Comparison of ENCODE assay signal across 8 cellular contexts in the genomic region with DNA sequence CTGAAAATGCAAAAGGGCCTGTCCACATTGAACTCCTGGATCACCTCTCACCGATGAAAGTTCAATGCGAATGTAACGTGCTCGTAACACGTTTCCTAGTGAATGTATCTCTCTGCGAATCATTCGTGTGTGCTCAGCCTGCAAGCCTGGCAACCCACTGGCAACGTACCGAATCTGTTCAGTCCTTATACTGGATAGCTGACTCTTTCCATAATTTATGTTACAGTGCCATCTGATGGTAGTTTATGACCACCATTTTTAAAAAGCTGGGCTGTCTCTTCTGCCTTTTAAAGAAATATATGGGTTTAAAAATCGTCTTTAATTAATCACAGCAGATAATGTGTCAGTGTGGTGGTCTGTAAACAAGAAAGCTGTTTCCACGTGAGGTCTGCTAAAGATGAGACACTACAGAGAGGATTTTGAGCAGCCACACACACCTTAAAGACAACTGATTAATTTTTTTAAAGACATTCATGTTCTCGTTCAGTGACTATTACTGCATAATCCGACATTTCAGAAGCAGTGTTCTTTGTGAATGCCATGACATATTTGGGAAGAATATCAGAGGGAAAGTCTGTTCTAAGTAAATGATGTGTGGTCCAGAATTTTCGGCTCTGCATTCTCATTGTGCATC.
DNase-seq lines count a peak whose midpoint lies in the region; ATAC-seq and TF ChIP-seq lines count a peak whose summit lies in the region.

No MANE protein-coding gene starts in this region.

- CTCF ChIA-PET in activated CD4-positive, alpha-beta T cell treated with anti-CD3 and anti-CD28 coated beads for 36 hours (lab: Charles Lee) = interaction anchor here (0.6 to 1.8 kb wide), 4 partner anchors 21 to 1589 kb away, joined by 3 to 6 read pairs (median 4); no protein-coding TSS in a partner anchor

- peak; percentile 80 for ATAC-seq in activated CD4-positive, alpha-beta T cell treated with anti-CD3 and anti-CD28 coated beads for 36 hours
- ATAC-seq in HG03457 (IDR thresholded peaks at IDR 0.05; ENCODE audit: unreplicated experiment) = no peak

- no peaks in the 10 kb centered on the region for H3K9me3 Mint-ChIP-seq in activated CD4-positive, alpha-beta T cell treated with anti-CD3 and anti-CD28 coated beads for 36 hours (ENCODE audit: low read depth)
- no peaks in the 10 kb centered on the region for H3K9me3 Mint-ChIP-seq in type B pancreatic cell

- no peaks in the 10 kb centered on the region for H3K36me3 Mint-ChIP-seq in activated CD4-positive, alpha-beta T cell treated with anti-CD3 and anti-CD28 coated beads for 36 hours (ENCODE audit: low read depth)
- H3K36me3 Mint-ChIP-seq in type B pancreatic cell = no peaks in the 10 kb centered on the region

- no peak overlapping the region for H3K27ac Mint-ChIP-seq in activated CD4-positive, alpha-beta T cell treated with anti-CD3 and anti-CD28 coated beads for 36 hours
- peak overlapping the region; percentile 14 for H3K27ac Mint-ChIP-seq in type B pancreatic cell

- peaks cover 5% of the 10 kb centered on the region for H3K4me1 Mint-ChIP-seq in activated CD4-positive, alpha-beta T cell treated with anti-CD3 and anti-CD28 coated beads for 36 hours
- H3K4me1 Mint-ChIP-seq in type B pancreatic cell (ENCODE audit: unreplicated experiment) = peaks cover 45% of the 10 kb centered on the region

- POLR2A ChIA-PET in activated CD4-positive, alpha-beta T cell treated with anti-CD3 and anti-CD28 coated beads for 36 hours (lab: Charles Lee) = no interaction called here

- H3K27me3 ChIP-seq in dorsolateral prefrontal cortex = no peaks in the 10 kb centered on the region

- no peaks in the 10 kb centered on the region for H3K27me3 Mint-ChIP-seq in activated CD4-positive, alpha-beta T cell treated with anti-CD3 and anti-CD28 coated beads for 36 hours
- H3K27me3 Mint-ChIP-seq in type B pancreatic cell = peaks cover 3% of the 10 kb centered on the region

- peak; percentile 23 to 89 (median 68) for TF ChIP-seq CTCF in dorsolateral prefrontal cortex (IDR thresholded peaks at IDR 0.05 in 54 of 56, conservative IDR thresholded peaks at IDR 0.05 in 2 of 56; ENCODE audit: low read depth in 1 of 56, partially characterized antibody in 56 of 56)
- peak; percentile 76 for TF ChIP-seq CTCF in type B pancreatic cell (conservative IDR thresholded peaks at IDR 0.05)

- peak overlapping the region in 24 of 59 donors; percentile 2 to 59 (median 26) for H3K27ac ChIP-seq in dorsolateral prefrontal cortex

- peak overlapping the region in 15 of 59 donors; percentile 1 to 48 (median 26) for H3K4me3 ChIP-seq in dorsolateral prefrontal cortex

- peak; percentile 55 for DNase-seq in activated CD4-positive, alpha-beta T cell treated with anti-CD3 and anti-CD28 coated beads for 36 hours
- DNase-seq in activated CD4-positive, alpha-beta T cell treated with anti-CD3 and anti-CD28 coated beads, Interleukin-2, amount 50 U/mL, for 1 hour = no peak
- DNase-seq in KG1 (lab: John Stamatoyannopoulos, UW) = peak; percentile 31
- DNase-seq in RPMI8226 = peak; percentile 51
- peak in 7 of 10 donors; percentile 19 to 58 (median 46) for DNase-seq in dorsolateral prefrontal cortex
- peak; percentile 83 for DNase-seq in medulla oblongata (ENCODE audit: extremely low spot score)
- DNase-seq in type B pancreatic cell (ENCODE audit: extremely low spot score, unreplicated experiment) = no peak

- no peak overlapping the region for H3K4me3 Mint-ChIP-seq in activated CD4-positive, alpha-beta T cell treated with anti-CD3 and anti-CD28 coated beads for 36 hours
- peak overlapping the region; percentile 22 for H3K4me3 Mint-ChIP-seq in type B pancreatic cell

- intact Hi-C loops in activated CD4-positive, alpha-beta T cell treated with anti-CD3 and anti-CD28 coated beads for 36 hours (cut with DNase I, micrococcal nuclease) = loop anchor here (1.0 to 10.0 kb wide), 8 partner anchors 66 to 1591 kb away; no protein-coding TSS in a partner anchor
- intact Hi-C loops in dorsolateral prefrontal cortex (cut with DNase I) = loop anchor here (2.0 to 10.0 kb wide), 5 partner anchors 66 to 1588 kb away; no protein-coding TSS in a partner anchor

Comparison
In these comparisons a context has a peak if more than half of its experiments do, and no peak if none do; other contexts are left out.
1. DNase-seq: peak in activated CD4-positive, alpha-beta T cell treated with anti-CD3 and anti-CD28 coated beads for 36 hours (single experiment), KG1 (single experiment), RPMI8226 (single experiment), dorsolateral prefrontal cortex (7 of 10) and medulla oblongata (single experiment); none in activated CD4-positive, alpha-beta T cell treated with anti-CD3 and anti-CD28 coated beads, Interleukin-2, amount 50 U/mL, for 1 hour (single experiment) and type B pancreatic cell (single experiment).